Comparison of ENCODE assay signal across 10 cellular contexts in the genomic region with DNA sequence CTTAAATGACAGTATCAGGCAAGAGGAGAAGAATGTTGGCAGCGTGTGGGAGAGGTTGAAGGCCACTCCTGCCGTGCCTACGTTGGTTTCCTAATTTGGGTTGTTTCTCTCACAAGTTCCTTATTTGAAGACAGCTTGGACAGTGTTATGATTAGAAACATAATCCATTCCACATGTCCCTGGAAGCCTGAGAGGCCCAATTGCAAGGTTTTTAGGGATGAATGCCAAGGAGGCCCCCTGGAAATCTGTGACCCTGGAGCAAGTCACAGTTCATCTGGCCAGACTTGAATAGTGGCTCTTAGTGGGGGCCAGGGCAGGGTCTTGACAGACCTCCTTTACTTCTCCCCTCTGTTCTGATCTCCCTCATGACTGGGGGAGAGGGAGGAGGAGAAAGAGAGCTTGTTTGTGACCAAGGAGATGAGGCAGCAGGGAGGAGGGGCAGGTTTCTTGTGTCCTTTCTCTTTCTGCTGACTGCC.
DNase-seq lines count a peak whose midpoint lies in the region; TF ChIP-seq lines count a peak whose summit lies in the region.
"Had no signal": no experiment of that assay in that cellular context is flagged by ENCODE, and none has a peak within 500 bp of the region (broad histone marks: within the 10 kb centered on the region; RNA-seq: fewer than 3 reads in every experiment).

No MANE protein-coding gene starts in this region.

- no peaks in the 10 kb centered on the region for H3K27me3 Mint-ChIP-seq in activated naive CD8-positive, alpha-beta T cell treated with anti-CD3 and anti-CD28 coated beads for 36 hours

- peak; percentile 6 to 35; a peak in 2 of 4 replicates for TF ChIP-seq EP300 in SK-N-SH (IDR thresholded peaks at IDR 0.05; ENCODE audit: borderline replicate concordance in 1 of 2, low read depth in 1 of 2, low read length in 1 of 2)

- H3K4me3 ChIP-seq in AG10803 (ENCODE audit: low read length) (no peak overlapping the region), SK-N-SH (ENCODE audit: low read depth in 2 of 2, low read length in 1 of 2) (no peak overlapping the region), foreskin fibroblast (ENCODE audit: low read depth in 1 of 2, low read length in 2 of 2) (no peak overlapping the region), parathyroid adenoma (ENCODE audit: low read depth, low read length) (no peak overlapping the region)

- H3K9me2 ChIP-seq in SK-N-SH: no peaks in the 10 kb centered on the region

- no peaks in the 10 kb centered on the region for H3K36me3 ChIP-seq in SK-N-SH (replicated peaks in 1 of 2; ENCODE audit: control insufficient read depth in 1 of 2, insufficient read depth in 2 of 2, low read length in 1 of 2)
- no peaks in the 10 kb centered on the region for H3K36me3 ChIP-seq in parathyroid adenoma (ENCODE audit: control insufficient read depth, insufficient read depth, low read length)

- H2AFZ ChIP-seq in SK-N-SH (ENCODE audit: low read depth) (peak overlapping the region; percentile 7; the same call in 1 of the 2 replicates), parathyroid adenoma (no peak overlapping the region)

- no peak for TF ChIP-seq RAD21 in SK-N-SH (IDR thresholded peaks at IDR 0.05; ENCODE audit: low read length)

- H3K9ac ChIP-seq in SK-N-SH (no peak overlapping the region), parathyroid adenoma (peak overlapping the region; percentile 25)

- TF ChIP-seq CTCF in AG10803 (conservative IDR thresholded peaks at IDR 0.05; ENCODE audit: low read length): no peak
- TF ChIP-seq CTCF in SK-N-SH (IDR thresholded peaks at IDR 0.05): no peak
- no peak for TF ChIP-seq CTCF in foreskin fibroblast (IDR thresholded peaks at IDR 0.05; ENCODE audit: low read depth, low read length)
- TF ChIP-seq CTCF in parathyroid adenoma (IDR thresholded peaks at IDR 0.05): no peak

- H3K79me2 ChIP-seq in SK-N-SH (ENCODE audit: insufficient read depth): no peaks in the 10 kb centered on the region
- H3K79me2 ChIP-seq in parathyroid adenoma: peaks cover 54% of the 10 kb centered on the region

- no peaks in the 10 kb centered on the region for H3K36me3 Mint-ChIP-seq in activated naive CD8-positive, alpha-beta T cell treated with anti-CD3 and anti-CD28 coated beads for 36 hours

- no peak overlapping the region for H3K4me3 Mint-ChIP-seq in activated naive CD8-positive, alpha-beta T cell treated with anti-CD3 and anti-CD28 coated beads for 36 hours

- H3K27me3 ChIP-seq in SK-N-SH (ENCODE audit: insufficient read depth) (no peaks in the 10 kb centered on the region), parathyroid adenoma (ENCODE audit: control insufficient read depth, insufficient read depth, low read length) (no peaks in the 10 kb centered on the region)

- H3K4me1 ChIP-seq in SK-N-SH (ENCODE audit: control insufficient read depth in 1 of 2, insufficient read depth in 2 of 2, low read depth in 1 of 2, low read length in 1 of 2): peaks cover 15 to 18% of the 10 kb centered on the region in 2 experiments
- peaks cover 65% of the 10 kb centered on the region for H3K4me1 ChIP-seq in parathyroid adenoma
- H3K4me1 ChIP-seq: Caco-2 had no signal

- no peaks in the 10 kb centered on the region for H4K20me1 ChIP-seq in SK-N-SH (ENCODE audit: insufficient read depth)

- peak overlapping the region; percentile 1; the same call in 1 of the 2 replicates for H3K4me2 ChIP-seq in SK-N-SH
- H3K4me2 ChIP-seq in parathyroid adenoma (ENCODE audit: low read length): no peak overlapping the region

- H3F3A ChIP-seq in SK-N-SH (replicated peaks; ENCODE audit: insufficient read depth): no peaks in the 10 kb centered on the region

- H3K27ac Mint-ChIP-seq in activated naive CD8-positive, alpha-beta T cell treated with anti-CD3 and anti-CD28 coated beads for 36 hours: no peak overlapping the region

- 32% methylated on average over 3 of the region's 3 CpGs for WGBS in SK-N-SH (ENCODE audit: low lambda C conversion rate)

- peak; percentile 86 for DNase-seq in AG10803 (ENCODE audit: low read depth)
- DNase-seq in SK-N-SH: no peak
- DNase-seq in foreskin fibroblast: peak; percentile 81 to 87
- no peak for DNase-seq in SIG-M5 treated with dmso at 0.1 percent for 504 hours (lab: John Stamatoyannopoulos, UW; ENCODE audit: unreplicated experiment)
- no peak for DNase-seq in activated naive CD8-positive, alpha-beta T cell treated with anti-CD3 and anti-CD28 coated beads for 36 hours
- DNase-seq in COR-L47 (lab: John Stamatoyannopoulos, UW): no peak
- no peak for DNase-seq in NK-92 (lab: John Stamatoyannopoulos, UW; ENCODE audit: unreplicated experiment)
- DNase-seq: Caco-2, NCI-H2107 had no signal

- H3K9me3 Mint-ChIP-seq in activated naive CD8-positive, alpha-beta T cell treated with anti-CD3 and anti-CD28 coated beads for 36 hours: peaks cover 3% of the 10 kb centered on the region

- POLR2A ChIA-PET in SK-N-SH (lab: Yijun Ruan, JAX): no interaction called here

- H3K9me3 ChIP-seq in SK-N-SH (no peaks in the 10 kb centered on the region), parathyroid adenoma (ENCODE audit: control insufficient read depth, low read length) (peaks cover 3% of the 10 kb centered on the region)
- H3K9me3 ChIP-seq: Caco-2 had no signal

- CTCF ChIA-PET in SK-N-SH (lab: Yijun Ruan, JAX): no interaction called here

- H3K27ac ChIP-seq in SK-N-SH (ENCODE audit: low read depth in 2 of 2, low read length in 1 of 2) (peak overlapping the region; percentile 34 to 81; a peak in 3 of 4 replicates), parathyroid adenoma (peak overlapping the region; percentile 98)

- peaks cover 22% of the 10 kb centered on the region for H3K4me1 Mint-ChIP-seq in activated naive CD8-positive, alpha-beta T cell treated with anti-CD3 and anti-CD28 coated beads for 36 hours

TF ChIP-seq in SK-N-SH, 30 proteins besides CTCF, POLR2A, EP300 and RAD21:
- no peak for TF ChIP-seq SIN3A (IDR thresholded peaks at IDR 0.05; ENCODE audit: borderline replicate concordance, low read depth, low read length)
- no peak for TF ChIP-seq RFX5 (IDR thresholded peaks at IDR 0.05; ENCODE audit: low read length)
- TF ChIP-seq MAX (IDR thresholded peaks at IDR 0.05; ENCODE audit: low read depth): no peak
- TF ChIP-seq, protein P1, sequence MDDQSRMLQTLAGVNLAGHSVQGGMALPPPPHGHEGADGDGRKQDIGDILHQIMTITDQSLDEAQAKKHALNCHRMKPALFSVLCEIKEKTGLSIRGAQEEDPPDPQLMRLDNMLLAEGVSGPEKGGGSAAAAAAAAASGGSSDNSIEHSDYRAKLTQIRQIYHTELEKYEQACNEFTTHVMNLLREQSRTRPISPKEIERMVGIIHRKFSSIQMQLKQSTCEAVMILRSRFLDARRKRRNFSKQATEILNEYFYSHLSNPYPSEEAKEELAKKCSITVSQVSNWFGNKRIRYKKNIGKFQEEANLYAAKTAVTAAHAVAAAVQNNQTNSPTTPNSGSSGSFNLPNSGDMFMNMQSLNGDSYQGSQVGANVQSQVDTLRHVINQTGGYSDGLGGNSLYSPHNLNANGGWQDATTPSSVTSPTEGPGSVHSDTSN (IDR thresholded peaks at IDR 0.05): peak; percentile 32; the same call in 1 of the 2 replicates
- TF ChIP-seq TCF12 (IDR thresholded peaks at IDR 0.05): peak; percentile 83
- TF ChIP-seq MEF2A (IDR thresholded peaks at IDR 0.05; ENCODE audit: borderline replicate concordance, low read depth): peak; percentile 61
- peak; percentile 44; the same call in 1 of the 2 replicates for TF ChIP-seq NFIC (IDR thresholded peaks at IDR 0.05; ENCODE audit: borderline replicate concordance)
- TF ChIP-seq EZH2phosphoT487 (IDR thresholded peaks at IDR 0.05; ENCODE audit: borderline replicate concordance, low read depth): no peak

Comparison
In these comparisons a context has a peak if more than half of its experiments do, and no peak if none do; other contexts are left out.
1. DNase-seq: peak in AG10803 (single experiment) and foreskin fibroblast (2 of 2); none in SK-N-SH (single experiment), SIG-M5 treated with dmso at 0.1 percent for 504 hours (single experiment), activated naive CD8-positive, alpha-beta T cell treated with anti-CD3 and anti-CD28 coated beads for 36 hours (single experiment), COR-L47 (single experiment) and NK-92 (single experiment).